Comparison of ENCODE assay signal across 10 cellular contexts in the genomic region with DNA sequence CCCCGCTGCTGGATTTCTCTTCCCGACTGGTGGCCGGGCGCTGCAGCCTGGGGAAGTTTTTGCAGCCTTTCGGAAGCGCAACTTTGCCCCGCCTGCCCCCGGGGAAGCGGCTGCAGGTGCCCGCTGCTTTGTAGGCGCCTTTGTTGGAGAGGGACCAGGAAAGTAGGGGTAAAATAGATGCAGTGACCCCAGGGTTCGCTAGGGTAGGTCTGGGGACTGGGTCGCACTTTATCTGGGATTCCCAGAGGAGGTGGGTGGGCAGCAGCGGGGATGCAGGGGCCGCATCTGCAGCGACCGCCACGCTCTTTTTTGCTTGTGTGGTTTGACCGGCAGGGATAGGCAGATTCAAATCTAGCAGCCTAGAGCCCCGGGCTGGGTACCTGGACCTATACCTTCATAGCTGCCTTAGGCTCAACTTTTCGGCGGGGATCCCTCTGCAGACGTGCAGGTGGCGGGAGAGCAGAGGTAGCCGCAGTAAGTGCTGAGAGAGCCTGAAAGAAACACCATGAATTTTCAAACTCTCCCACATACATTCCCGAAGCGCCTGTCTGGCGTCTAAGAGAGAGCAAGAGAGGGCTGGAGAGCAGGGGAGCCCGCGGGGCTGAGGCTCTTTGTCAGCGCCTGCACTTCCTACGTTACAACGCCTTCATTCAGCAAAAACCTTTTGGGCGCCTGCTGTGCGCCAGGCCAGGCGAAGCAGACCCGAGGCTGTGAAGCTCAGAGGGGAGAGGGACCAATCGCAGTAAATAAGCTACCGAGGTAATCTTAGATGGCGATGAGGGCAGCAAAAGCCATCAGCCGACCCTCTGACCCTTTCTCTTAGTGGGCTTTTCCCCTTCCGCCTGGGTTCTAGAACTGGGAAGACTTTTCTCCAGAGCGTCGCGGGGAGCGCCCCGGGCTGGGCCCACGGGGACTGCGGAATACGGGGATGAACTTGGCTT. TPM values are rescaled to one million over a fixed set of nuclear protein-coding genes. Genes with fewer than 3 reads are reported as not detected.
DNase-seq lines count a peak whose midpoint lies in the region; FAIRE-seq and TF ChIP-seq lines count a peak whose summit lies in the region.
"Had no signal": no experiment of that assay in that cellular context is flagged by ENCODE, and none has a peak within 500 bp of the region (broad histone marks: within the 10 kb centered on the region; RNA-seq: fewer than 3 reads in every experiment).

No MANE protein-coding gene starts in this region.

- no peak for TF ChIP-seq CTCF in CD14-positive monocyte (IDR thresholded peaks at IDR 0.05)

- H2BK120ac ChIP-seq in mesendoderm (ENCODE audit: low read depth, low read length) = no peak overlapping the region

- no peak overlapping the region for H2BK15ac ChIP-seq in mesendoderm (replicated peaks; ENCODE audit: low read depth)

- no peak overlapping the region for H3K27ac Mint-ChIP-seq in CD14-positive monocyte
- no peak overlapping the region for H3K27ac Mint-ChIP-seq in activated naive CD8-positive, alpha-beta T cell

- no CpG with 5 or more reads among the region's 50 CpGs for WGBS in mesendoderm (ENCODE audit: extremely low coverage, insufficient coverage, low lambda C conversion rate)

- H2BK5ac ChIP-seq in mesendoderm (ENCODE audit: low read length) = no peak overlapping the region

- FAIRE-seq in H54 (lab: Jason Lieb, UNC) = no peak
- FAIRE-seq: GM18507 had no signal

- H3K36me3 Mint-ChIP-seq in CD14-positive monocyte = no peaks in the 10 kb centered on the region
- H3K36me3 Mint-ChIP-seq in activated naive CD8-positive, alpha-beta T cell = no peaks in the 10 kb centered on the region

- H2AK5ac ChIP-seq in mesendoderm (ENCODE audit: low read length) = no peak overlapping the region

- H3K27ac ChIP-seq in HUES6 (ENCODE audit: low read depth, low read length) (no peak overlapping the region), mesendoderm (ENCODE audit: low read depth, low read length) (no peak overlapping the region)

- no peak for TF ChIP-seq POLR2A in H54 (IDR thresholded peaks at IDR 0.05; ENCODE audit: low read depth, low read length)

- H3K4ac ChIP-seq in mesendoderm (ENCODE audit: low read depth, low read length) = no peak overlapping the region

- peak overlapping the region; percentile 74 for H3K4me3 ChIP-seq in HUES6 (ENCODE audit: low read depth, low read length)
- peak overlapping the region; percentile 0 for H3K4me3 ChIP-seq in mesendoderm (ENCODE audit: low read length)

- intact Hi-C loops in CD14-positive monocyte (cut with micrococcal nuclease) (loop anchor here in 1 of 2 donors (10.0 kb wide), 1 partner anchor 171 kb away; no protein-coding TSS in a partner anchor), posterior vena cava (cut with DNase I) (no loop called here)

- no peak overlapping the region for H4K8ac ChIP-seq in mesendoderm (ENCODE audit: low read depth, low read length)

- H3K4me3 Mint-ChIP-seq in CD14-positive monocyte = peak overlapping the region; percentile 43 to 84
- H3K4me3 Mint-ChIP-seq in activated naive CD8-positive, alpha-beta T cell = peak overlapping the region; percentile 78

- no peak for DNase-seq in CD14-positive monocyte (ENCODE audit: low spot score)
- DNase-seq in mesendoderm = peak; percentile 76
- no peak for DNase-seq in mesenteric fat pad (ENCODE audit: low spot score)
- no peak for DNase-seq in posterior vena cava (ENCODE audit: low spot score)
- no peak for DNase-seq in H54 (ENCODE audit: insufficient read length, low spot score)
- no peak for DNase-seq in epidermal melanocyte (ENCODE audit: insufficient read length, low spot score)

- H3K23ac ChIP-seq in mesendoderm (ENCODE audit: low read length) = no peak overlapping the region

- H3K9me3 Mint-ChIP-seq in CD14-positive monocyte = peaks cover 0 to 25% (median 5%) of the 10 kb centered on the region in 7 donors
- H3K9me3 Mint-ChIP-seq in activated naive CD8-positive, alpha-beta T cell (ENCODE audit: low read depth) = no peaks in the 10 kb centered on the region

- no peaks in the 10 kb centered on the region for H3K79me2 ChIP-seq in mesendoderm (ENCODE audit: control insufficient read depth, insufficient read depth, low read length)

- H3K4me1 ChIP-seq in HUES6 (ENCODE audit: control insufficient read depth, insufficient read depth, low read length) (peaks cover 15% of the 10 kb centered on the region; the same call in 1 of the 2 replicates), mesendoderm (ENCODE audit: control insufficient read depth, low read depth, low read length) (no peaks in the 10 kb centered on the region)

- H3K36me3 ChIP-seq in HUES6 (ENCODE audit: control insufficient read depth, insufficient read depth, low read length) = no peaks in the 10 kb centered on the region
- H3K36me3 ChIP-seq in mesendoderm (ENCODE audit: control insufficient read depth, insufficient read depth, low read length) = no peaks in the 10 kb centered on the region

- H3K27me3 ChIP-seq in HUES6 (ENCODE audit: control insufficient read depth, insufficient read depth, low read length) (peaks cover 90% of the 10 kb centered on the region), mesendoderm (ENCODE audit: insufficient read depth, low read length, poor library complexity) (peaks cover 34% of the 10 kb centered on the region)

- no peak overlapping the region for H4K5ac ChIP-seq in mesendoderm (ENCODE audit: low read length)

- peaks cover 77 to 86% (median 83%) of the 10 kb centered on the region in 3 donors for H3K27me3 Mint-ChIP-seq in CD14-positive monocyte (ENCODE audit: low read depth in 3 of 3)
- peaks cover 41% of the 10 kb centered on the region for H3K27me3 Mint-ChIP-seq in activated naive CD8-positive, alpha-beta T cell

- peak overlapping the region; percentile 66 for H3K4me2 ChIP-seq in mesendoderm (ENCODE audit: low read length)

- no peaks in the 10 kb centered on the region for H3K9me3 ChIP-seq in HUES6 (ENCODE audit: control insufficient read depth, insufficient read depth, low read depth, low read length)

- H3K79me1 ChIP-seq in mesendoderm (ENCODE audit: low read length) = no peaks in the 10 kb centered on the region

- H3K18ac ChIP-seq in mesendoderm (ENCODE audit: low read length) = peak overlapping the region; percentile 32

- H3K4me1 Mint-ChIP-seq in CD14-positive monocyte = peaks cover 27% of the 10 kb centered on the region
- peaks cover 27% of the 10 kb centered on the region for H3K4me1 Mint-ChIP-seq in activated naive CD8-positive, alpha-beta T cell (ENCODE audit: low read depth)

- H3K9ac ChIP-seq in HUES6 (ENCODE audit: low read length) (no peak overlapping the region), mesendoderm (ENCODE audit: low read length) (peak overlapping the region; percentile 16)

- H3K56ac ChIP-seq in mesendoderm (ENCODE audit: low read length) = peak overlapping the region; percentile 11

RNA-seq across cellular contexts. Expression of a gene that starts 0.6 kb away (rescaled TPM):
- polyA plus RNA-seq in CD14-positive monocyte = under 1 TPM in 1 of 2 donors, not detected in 1; 0.02 TPM
- polyA plus RNA-seq in mesendoderm (2013, experiment 1 of 2) = 0.03 TPM
- 0.01 TPM for polyA plus RNA-seq in mesendoderm (2013, experiment 2 of 2)
- total RNA-seq in mesenteric fat pad = not detected
- under 1 TPM in 1 of 2 donors, not detected in 1; 0.05 TPM for total RNA-seq in posterior vena cava
- total RNA-seq: SK-MEL-5 had no signal
